Comparison of ENCODE assay signal across 8 cellular contexts in the genomic region with DNA sequence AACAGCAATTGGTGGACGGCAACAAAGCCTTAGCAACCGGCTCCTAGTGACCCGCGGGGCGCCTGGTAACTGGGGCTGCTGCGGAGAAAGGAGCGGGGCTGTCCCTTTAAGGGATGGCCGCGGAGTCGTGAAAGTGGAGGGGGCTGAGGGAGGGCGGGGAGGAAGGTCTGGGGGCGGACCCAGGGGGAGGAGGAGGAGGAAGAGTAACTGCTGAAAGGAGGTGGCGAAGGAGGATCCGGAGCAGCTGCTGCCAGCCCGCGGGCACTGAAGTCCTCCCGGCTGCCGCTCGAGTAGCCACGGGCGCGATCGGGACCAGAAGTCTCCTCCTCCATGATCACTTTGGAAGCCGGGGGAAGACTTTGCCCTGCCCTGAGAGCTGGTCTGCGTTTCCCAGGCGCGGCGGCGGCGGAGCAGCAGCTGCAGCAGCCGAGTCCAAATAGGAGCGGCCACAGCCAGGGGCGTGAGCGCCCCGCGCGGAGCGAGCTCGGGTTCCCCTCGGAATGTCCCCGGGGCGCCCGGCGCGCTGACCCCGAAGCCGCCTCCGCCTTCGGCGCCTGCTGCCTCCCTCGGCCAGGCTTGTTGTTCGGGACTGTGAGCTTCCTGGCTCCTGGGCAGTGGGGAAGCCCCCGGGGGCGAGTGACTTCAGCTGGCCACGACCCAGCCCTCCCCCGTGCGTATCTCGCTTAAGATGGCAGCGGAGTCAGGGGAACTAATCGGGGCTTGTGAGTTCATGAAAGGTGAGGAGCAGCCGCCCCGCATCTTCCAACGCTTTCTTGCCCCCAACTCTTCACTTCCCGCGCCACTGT. TPM values are rescaled to one million over a fixed set of nuclear protein-coding genes. Genes with fewer than 3 reads are reported as not detected.
DNase-seq lines count a peak whose midpoint lies in the region; ATAC-seq and TF ChIP-seq lines count a peak whose summit lies in the region.

CDC14A (plus strand) TSS at position 240 of the 806 bp plus-strand sequence; CDS start at position 689, 449 bp downstream.

- H3K9me3 ChIP-seq in breast epithelium = no peaks in the 10 kb centered on the region
- H3K9me3 ChIP-seq in smooth muscle cell (replicated peaks; ENCODE audit: low read depth) = no peaks in the 10 kb centered on the region

- H3K27ac ChIP-seq in ACC112 (ENCODE audit: low read depth, low read length) = peak within 1 kb of the TSS; percentile 75
- H3K27ac ChIP-seq in VCaP = peak within 1 kb of the TSS; percentile 90
- peak within 1 kb of the TSS; percentile 88 to 93 for H3K27ac ChIP-seq in breast epithelium
- peak within 1 kb of the TSS; percentile 87 for H3K27ac ChIP-seq in smooth muscle cell (ENCODE audit: low read depth)

- H3K4me3 ChIP-seq in ACC112 (ENCODE audit: low read depth, low read length) (peak within 1 kb of the TSS; percentile 94), breast epithelium (peak within 1 kb of the TSS; percentile 67 to 99 (median 68)), smooth muscle cell (peak within 1 kb of the TSS; percentile 92)

- H3K9ac ChIP-seq in smooth muscle cell (ENCODE audit: low read depth) = peak within 1 kb of the TSS; percentile 88

- no peak for TF ChIP-seq CTCF in VCaP (conservative IDR thresholded peaks at IDR 0.05)
- peak in 1 of 3 donors; percentile 7 for TF ChIP-seq CTCF in breast epithelium (IDR thresholded peaks at IDR 0.05)
- TF ChIP-seq CTCF in smooth muscle cell (IDR thresholded peaks at IDR 0.05; ENCODE audit: borderline replicate concordance, insufficient read depth, poor library complexity, severe bottlenecking) = no peak

- H3F3A ChIP-seq in smooth muscle cell (ENCODE audit: low read depth) = peaks cover 24% of the 10 kb centered on the region

- DNase-seq in NCI-H2171 treated with DMSO at 0.1 percent for 48 hours (lab: John Stamatoyannopoulos, UW) = peak; percentile 84
- DNase-seq in breast epithelium (ENCODE audit: low spot score in 2 of 2) = peak; percentile 87 to 90
- peak; percentile 92 for DNase-seq in iPS-NIHi11 (ENCODE audit: low spot score)
- peak; percentile 82 for DNase-seq in smooth muscle cell (lab: John Stamatoyannopoulos, UW; ENCODE audit: unreplicated experiment)

- peak within 1 kb of the TSS; percentile 92 for H3K4me2 ChIP-seq in smooth muscle cell

- H3K4me1 ChIP-seq in ACC112 (ENCODE audit: control insufficient read depth, insufficient read depth, low read length, unreplicated experiment) (peaks cover 20% of the 10 kb centered on the region), breast epithelium (no peaks in the 10 kb centered on the region), smooth muscle cell (ENCODE audit: low read depth) (peaks cover 19% of the 10 kb centered on the region)

- intact Hi-C loops in breast epithelium (cut with DNase I; ENCODE audit: low total_unique reads) = no loop called here

- WGBS in smooth muscle cell (ENCODE audit: low lambda C conversion rate) = under 1% methylated on average over 52 of the region's 65 CpGs

- peak; percentile 65 for ATAC-seq in GM18867 (IDR thresholded peaks at IDR 0.05; ENCODE audit: unreplicated experiment)
- ATAC-seq in HG03103 (IDR thresholded peaks at IDR 0.05; ENCODE audit: low read depth, unreplicated experiment) = peak; percentile 58

- H3K79me2 ChIP-seq in ACC112 (ENCODE audit: control insufficient read depth, insufficient read depth, low read length, unreplicated experiment) (peaks cover 4% of the 10 kb centered on the region), smooth muscle cell (ENCODE audit: low read depth) (peaks cover 30% of the 10 kb centered on the region)

- no peaks in the 10 kb centered on the region for H3K36me3 ChIP-seq in ACC112 (ENCODE audit: insufficient read depth, low read length)
- H3K36me3 ChIP-seq in breast epithelium = no peaks in the 10 kb centered on the region
- no peaks in the 10 kb centered on the region for H3K36me3 ChIP-seq in smooth muscle cell (ENCODE audit: low read depth)

- H2AFZ ChIP-seq in ACC112 (ENCODE audit: low read length, unreplicated experiment) = peak within 1 kb of the TSS; percentile 99
- peak within 1 kb of the TSS; percentile 91 for H2AFZ ChIP-seq in smooth muscle cell (ENCODE audit: low read depth)

- peaks cover 26% of the 10 kb centered on the region for H4K20me1 ChIP-seq in smooth muscle cell (ENCODE audit: low read depth)

- TF ChIP-seq POLR2A in breast epithelium (IDR thresholded peaks at IDR 0.05) = peak; percentile 49

- H3K27me3 ChIP-seq in ACC112 (ENCODE audit: insufficient read depth, low read length) (no peaks in the 10 kb centered on the region), breast epithelium (no peaks in the 10 kb centered on the region), smooth muscle cell (ENCODE audit: low read depth) (no peaks in the 10 kb centered on the region)

RNA-seq across cellular contexts. Expression of gene CDC14A, which starts in this region (rescaled TPM):
- total RNA-seq in breast epithelium (10 to 100 TPM; 16.5 to 49.3 (median 33.1) TPM), smooth muscle cell (8.1 and 15.9 TPM in 2 replicates)
- polyA plus RNA-seq in smooth muscle cell = 2.8 and 9.1 TPM in 2 replicates

Comparison
In these comparisons a context has a peak if more than half of its experiments do, and no peak if none do; other contexts are left out.
1. Peak in every context shown above with its lines: DNase-seq, ATAC-seq, H3K4me3 ChIP-seq and H3K27ac ChIP-seq.